In the genomic region with DNA sequence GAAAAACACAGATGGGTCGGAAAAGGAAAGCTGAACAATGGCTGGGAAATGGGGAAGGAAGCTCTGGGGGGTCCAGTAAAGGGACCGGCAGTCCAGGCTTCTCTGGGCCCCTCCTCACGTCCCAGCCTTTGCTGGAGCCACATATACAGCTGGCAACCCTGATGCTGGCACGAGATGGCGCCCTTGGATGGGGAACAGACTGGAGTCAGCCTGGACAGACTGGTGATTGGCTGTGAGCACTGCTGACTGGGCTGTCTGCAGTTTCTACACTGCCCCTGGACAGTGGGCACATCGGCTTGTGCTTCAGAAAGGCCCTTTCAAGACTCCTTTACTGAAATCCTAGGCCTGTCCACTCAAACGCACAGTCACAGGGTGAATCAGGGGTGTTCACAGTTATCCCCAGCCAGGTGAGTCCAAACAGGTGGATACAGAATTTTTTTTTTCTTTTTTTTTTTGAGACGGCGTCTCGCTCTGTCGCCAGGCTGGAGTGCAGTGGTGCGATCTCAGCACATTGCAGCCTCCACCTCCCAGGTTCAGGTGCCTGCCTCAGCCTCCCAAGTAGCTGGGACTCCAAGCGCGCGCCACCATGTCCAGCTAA, we compare ENCODE assay signal across 1 cellular context.
TF ChIP-seq lines count a peak whose summit lies in the region.

No MANE protein-coding gene starts in this region.

TF ChIP-seq in HepG2, 621 proteins besides CTCF, POLR2A, EP300 and RAD21 (continued from another document and continues in another):
- TF ChIP-seq, protein P1, sequence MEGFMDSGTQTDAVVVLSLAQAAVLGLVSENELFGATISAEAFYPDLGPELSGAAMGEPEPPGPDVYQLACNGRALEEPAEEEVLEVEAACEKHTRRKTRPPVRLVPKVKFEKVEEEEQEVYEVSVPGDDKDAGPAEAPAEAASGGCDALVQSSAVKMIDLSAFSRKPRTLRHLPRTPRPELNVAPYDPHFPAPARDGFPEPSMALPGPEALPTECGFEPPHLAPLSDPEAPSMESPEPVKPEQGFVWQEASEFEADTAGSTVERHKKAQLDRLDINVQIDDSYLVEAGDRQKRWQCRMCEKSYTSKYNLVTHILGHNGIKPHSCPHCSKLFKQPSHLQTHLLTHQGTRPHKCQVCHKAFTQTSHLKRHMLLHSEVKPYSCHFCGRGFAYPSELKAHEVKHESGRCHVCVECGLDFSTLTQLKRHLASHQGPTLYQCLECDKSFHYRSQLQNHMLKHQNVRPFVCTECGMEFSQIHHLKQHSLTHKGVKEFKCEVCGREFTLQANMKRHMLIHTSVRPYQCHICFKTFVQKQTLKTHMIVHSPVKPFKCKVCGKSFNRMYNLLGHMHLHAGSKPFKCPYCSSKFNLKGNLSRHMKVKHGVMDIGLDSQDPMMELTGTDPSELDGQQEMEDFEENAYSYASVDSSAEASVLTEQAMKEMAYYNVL (CRISPR knock-in tag; IDR thresholded peaks at IDR 0.05; ENCODE audit: borderline replicate concordance) = no peak
- TF ChIP-seq, protein P2, sequence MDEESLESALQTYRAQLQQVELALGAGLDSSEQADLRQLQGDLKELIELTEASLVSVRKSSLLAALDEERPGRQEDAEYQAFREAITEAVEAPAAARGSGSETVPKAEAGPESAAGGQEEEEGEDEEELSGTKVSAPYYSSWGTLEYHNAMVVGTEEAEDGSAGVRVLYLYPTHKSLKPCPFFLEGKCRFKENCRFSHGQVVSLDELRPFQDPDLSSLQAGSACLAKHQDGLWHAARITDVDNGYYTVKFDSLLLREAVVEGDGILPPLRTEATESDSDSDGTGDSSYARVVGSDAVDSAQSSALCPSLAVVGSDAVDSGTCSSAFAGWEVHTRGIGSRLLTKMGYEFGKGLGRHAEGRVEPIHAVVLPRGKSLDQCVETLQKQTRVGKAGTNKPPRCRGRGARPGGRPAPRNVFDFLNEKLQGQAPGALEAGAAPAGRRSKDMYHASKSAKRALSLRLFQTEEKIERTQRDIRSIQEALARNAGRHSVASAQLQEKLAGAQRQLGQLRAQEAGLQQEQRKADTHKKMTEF (CRISPR knock-in tag; IDR thresholded peaks at IDR 0.05) = 0 out of 2 replicates have a peak, but pooled peaks have one; percentile 31
- TF ChIP-seq TBX2 (CRISPR knock-in tag; IDR thresholded peaks at IDR 0.05; ENCODE audit: borderline replicate concordance) = 0 out of 2 replicates have a peak, but pooled peaks have one; percentile 17
- TF ChIP-seq, protein P3, sequence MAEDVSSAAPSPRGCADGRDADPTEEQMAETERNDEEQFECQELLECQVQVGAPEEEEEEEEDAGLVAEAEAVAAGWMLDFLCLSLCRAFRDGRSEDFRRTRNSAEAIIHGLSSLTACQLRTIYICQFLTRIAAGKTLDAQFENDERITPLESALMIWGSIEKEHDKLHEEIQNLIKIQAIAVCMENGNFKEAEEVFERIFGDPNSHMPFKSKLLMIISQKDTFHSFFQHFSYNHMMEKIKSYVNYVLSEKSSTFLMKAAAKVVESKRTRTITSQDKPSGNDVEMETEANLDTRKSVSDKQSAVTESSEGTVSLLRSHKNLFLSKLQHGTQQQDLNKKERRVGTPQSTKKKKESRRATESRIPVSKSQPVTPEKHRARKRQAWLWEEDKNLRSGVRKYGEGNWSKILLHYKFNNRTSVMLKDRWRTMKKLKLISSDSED (CRISPR knock-in tag; IDR thresholded peaks at IDR 0.05) = no peak
- no peak for TF ChIP-seq ZNF335 (CRISPR knock-in tag; IDR thresholded peaks at IDR 0.05)
- TF ChIP-seq NRL (CRISPR knock-in tag; IDR thresholded peaks at IDR 0.05; ENCODE audit: borderline replicate concordance) = 0 out of 2 replicates have a peak, but pooled peaks have one; percentile 36
- no peak for TF ChIP-seq JUND (CRISPR knock-in tag; IDR thresholded peaks at IDR 0.05)
- TF ChIP-seq, protein P4, sequence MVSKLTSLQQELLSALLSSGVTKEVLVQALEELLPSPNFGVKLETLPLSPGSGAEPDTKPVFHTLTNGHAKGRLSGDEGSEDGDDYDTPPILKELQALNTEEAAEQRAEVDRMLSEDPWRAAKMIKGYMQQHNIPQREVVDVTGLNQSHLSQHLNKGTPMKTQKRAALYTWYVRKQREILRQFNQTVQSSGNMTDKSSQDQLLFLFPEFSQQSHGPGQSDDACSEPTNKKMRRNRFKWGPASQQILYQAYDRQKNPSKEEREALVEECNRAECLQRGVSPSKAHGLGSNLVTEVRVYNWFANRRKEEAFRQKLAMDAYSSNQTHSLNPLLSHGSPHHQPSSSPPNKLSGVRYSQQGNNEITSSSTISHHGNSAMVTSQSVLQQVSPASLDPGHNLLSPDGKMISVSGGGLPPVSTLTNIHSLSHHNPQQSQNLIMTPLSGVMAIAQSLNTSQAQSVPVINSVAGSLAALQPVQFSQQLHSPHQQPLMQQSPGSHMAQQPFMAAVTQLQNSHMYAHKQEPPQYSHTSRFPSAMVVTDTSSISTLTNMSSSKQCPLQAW (CRISPR knock-in tag; IDR thresholded peaks at IDR 0.05) = peak; percentile 42; the same call in 1 of the 2 replicates
- TF ChIP-seq ARNT (IDR thresholded peaks at IDR 0.05) = no peak
- TF ChIP-seq ZNF782 (CRISPR knock-in tag; IDR thresholded peaks at IDR 0.05; ENCODE audit: borderline replicate concordance) = 0 out of 2 replicates have a peak, but pooled peaks have one; percentile 30
- no peak for TF ChIP-seq PAF1 (CRISPR knock-in tag; IDR thresholded peaks at IDR 0.05)
- no peak for TF ChIP-seq KDM4B (CRISPR knock-in tag; IDR thresholded peaks at IDR 0.05)
- no peak for TF ChIP-seq ZNF720 (CRISPR knock-in tag; IDR thresholded peaks at IDR 0.05)
- no peak for TF ChIP-seq ZNF773 (CRISPR knock-in tag; IDR thresholded peaks at IDR 0.05; ENCODE audit: borderline replicate concordance)
- no peak for TF ChIP-seq ZBTB1 (CRISPR knock-in tag; IDR thresholded peaks at IDR 0.05; ENCODE audit: borderline replicate concordance)
- TF ChIP-seq HMGXB4 (CRISPR knock-in tag; IDR thresholded peaks at IDR 0.05; ENCODE audit: borderline replicate concordance in 1 of 2, low read depth in 1 of 2) = peak in 1 of 2 experiments; percentile 39; a peak in 1 of 4 replicates
- no peak for TF ChIP-seq PHF5A (CRISPR knock-in tag; IDR thresholded peaks at IDR 0.05; ENCODE audit: low read depth, unreplicated experiment)
- peak; percentile 70 for TF ChIP-seq MAFF (IDR thresholded peaks at IDR 0.05; ENCODE audit: low read depth, low read length)
- peak; percentile 29; the same call in 1 of the 2 replicates for TF ChIP-seq YEATS2 (CRISPR knock-in tag; IDR thresholded peaks at IDR 0.05; ENCODE audit: borderline replicate concordance)
- TF ChIP-seq ATF2 (CRISPR knock-in tag; IDR thresholded peaks at IDR 0.05) = 0 out of 2 replicates have a peak, but pooled peaks have one; percentile 27
- TF ChIP-seq, protein P5, sequence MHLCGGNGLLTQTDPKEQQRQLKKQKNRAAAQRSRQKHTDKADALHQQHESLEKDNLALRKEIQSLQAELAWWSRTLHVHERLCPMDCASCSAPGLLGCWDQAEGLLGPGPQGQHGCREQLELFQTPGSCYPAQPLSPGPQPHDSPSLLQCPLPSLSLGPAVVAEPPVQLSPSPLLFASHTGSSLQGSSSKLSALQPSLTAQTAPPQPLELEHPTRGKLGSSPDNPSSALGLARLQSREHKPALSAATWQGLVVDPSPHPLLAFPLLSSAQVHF (CRISPR knock-in tag; IDR thresholded peaks at IDR 0.05) = no peak
- no peak for TF ChIP-seq MZF1 (CRISPR knock-in tag; IDR thresholded peaks at IDR 0.05; ENCODE audit: borderline replicate concordance)
- no peak for TF ChIP-seq ZNF138 (CRISPR knock-in tag; IDR thresholded peaks at IDR 0.05; ENCODE audit: low read depth)
- TF ChIP-seq FOXM1 (CRISPR knock-in tag; IDR thresholded peaks at IDR 0.05) = no peak
- no peak for TF ChIP-seq MYPOP (CRISPR knock-in tag; IDR thresholded peaks at IDR 0.05)
- TF ChIP-seq MTA3 (CRISPR knock-in tag; IDR thresholded peaks at IDR 0.05) = no peak
- no peak for TF ChIP-seq FOXO4 (CRISPR knock-in tag; conservative IDR thresholded peaks at IDR 0.05)
- no peak for TF ChIP-seq ZNF24 (IDR thresholded peaks at IDR 0.05)
- TF ChIP-seq GATA4 (IDR thresholded peaks at IDR 0.05; ENCODE audit: borderline replicate concordance, low read depth) = no peak
- TF ChIP-seq, protein P6, sequence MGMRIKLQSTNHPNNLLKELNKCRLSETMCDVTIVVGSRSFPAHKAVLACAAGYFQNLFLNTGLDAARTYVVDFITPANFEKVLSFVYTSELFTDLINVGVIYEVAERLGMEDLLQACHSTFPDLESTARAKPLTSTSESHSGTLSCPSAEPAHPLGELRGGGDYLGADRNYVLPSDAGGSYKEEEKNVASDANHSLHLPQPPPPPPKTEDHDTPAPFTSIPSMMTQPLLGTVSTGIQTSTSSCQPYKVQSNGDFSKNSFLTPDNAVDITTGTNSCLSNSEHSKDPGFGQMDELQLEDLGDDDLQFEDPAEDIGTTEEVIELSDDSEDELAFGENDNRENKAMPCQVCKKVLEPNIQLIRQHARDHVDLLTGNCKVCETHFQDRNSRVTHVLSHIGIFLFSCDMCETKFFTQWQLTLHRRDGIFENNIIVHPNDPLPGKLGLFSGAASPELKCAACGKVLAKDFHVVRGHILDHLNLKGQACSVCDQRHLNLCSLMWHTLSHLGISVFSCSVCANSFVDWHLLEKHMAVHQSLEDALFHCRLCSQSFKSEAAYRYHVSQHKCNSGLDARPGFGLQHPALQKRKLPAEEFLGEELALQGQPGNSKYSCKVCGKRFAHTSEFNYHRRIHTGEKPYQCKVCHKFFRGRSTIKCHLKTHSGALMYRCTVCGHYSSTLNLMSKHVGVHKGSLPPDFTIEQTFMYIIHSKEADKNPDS (CRISPR knock-in tag; IDR thresholded peaks at IDR 0.05) = no peak
- TF ChIP-seq GABPA (IDR thresholded peaks at IDR 0.05; ENCODE audit: low read depth, low read length) = no peak
- no peak for TF ChIP-seq GABPA (CRISPR knock-in tag; IDR thresholded peaks at IDR 0.05; ENCODE audit: low read depth)
- TF ChIP-seq MBD4 (IDR thresholded peaks at IDR 0.05; ENCODE audit: borderline replicate concordance, low read length) = no peak
- TF ChIP-seq ZNF556 (CRISPR knock-in tag; IDR thresholded peaks at IDR 0.05; ENCODE audit: borderline replicate concordance) = no peak
- TF ChIP-seq ZNF484 (CRISPR knock-in tag; IDR thresholded peaks at IDR 0.05; ENCODE audit: borderline replicate concordance, low read depth) = no peak
- peak; percentile 61; the same call in 1 of the 2 replicates for TF ChIP-seq THAP11 (CRISPR knock-in tag; IDR thresholded peaks at IDR 0.05)
- TF ChIP-seq ZNF792 (CRISPR knock-in tag; IDR thresholded peaks at IDR 0.05) = no peak
- TF ChIP-seq MED13 (CRISPR knock-in tag; IDR thresholded peaks at IDR 0.05) = no peak
- no peak for TF ChIP-seq JARID2 (CRISPR knock-in tag; IDR thresholded peaks at IDR 0.05; ENCODE audit: insufficient replicate concordance)
- peak; percentile 27; the same call in 1 of the 2 replicates for TF ChIP-seq ZNF768 (CRISPR knock-in tag; IDR thresholded peaks at IDR 0.05)
- TF ChIP-seq SP5 (CRISPR knock-in tag; IDR thresholded peaks at IDR 0.05; ENCODE audit: borderline replicate concordance, low read depth) = peak; percentile 52; the same call in 1 of the 2 replicates
- TF ChIP-seq, protein P7, sequence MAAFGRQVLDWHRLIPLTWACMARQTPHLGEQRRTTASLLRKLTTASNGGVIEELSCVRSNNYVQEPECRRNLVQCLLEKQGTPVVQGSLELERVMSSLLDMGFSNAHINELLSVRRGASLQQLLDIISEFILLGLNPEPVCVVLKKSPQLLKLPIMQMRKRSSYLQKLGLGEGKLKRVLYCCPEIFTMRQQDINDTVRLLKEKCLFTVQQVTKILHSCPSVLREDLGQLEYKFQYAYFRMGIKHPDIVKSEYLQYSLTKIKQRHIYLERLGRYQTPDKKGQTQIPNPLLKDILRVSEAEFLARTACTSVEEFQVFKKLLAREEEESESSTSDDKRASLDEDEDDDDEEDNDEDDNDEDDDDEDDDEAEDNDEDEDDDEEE (CRISPR knock-in tag; IDR thresholded peaks at IDR 0.05) = no peak
- TF ChIP-seq MIER3 (CRISPR knock-in tag; IDR thresholded peaks at IDR 0.05; ENCODE audit: borderline replicate concordance) = 0 out of 2 replicates have a peak, but pooled peaks have one; percentile 41
- peak; percentile 11; the same call in 1 of the 2 replicates for TF ChIP-seq FOXO1 (CRISPR knock-in tag; IDR thresholded peaks at IDR 0.05)
- TF ChIP-seq ZNF496 (CRISPR knock-in tag; IDR thresholded peaks at IDR 0.05; ENCODE audit: insufficient replicate concordance) = no peak
- TF ChIP-seq ZNF7 (CRISPR knock-in tag; IDR thresholded peaks at IDR 0.05) = no peak
